Comparison of ENCODE assay signal across 16 cellular contexts in the genomic region with DNA sequence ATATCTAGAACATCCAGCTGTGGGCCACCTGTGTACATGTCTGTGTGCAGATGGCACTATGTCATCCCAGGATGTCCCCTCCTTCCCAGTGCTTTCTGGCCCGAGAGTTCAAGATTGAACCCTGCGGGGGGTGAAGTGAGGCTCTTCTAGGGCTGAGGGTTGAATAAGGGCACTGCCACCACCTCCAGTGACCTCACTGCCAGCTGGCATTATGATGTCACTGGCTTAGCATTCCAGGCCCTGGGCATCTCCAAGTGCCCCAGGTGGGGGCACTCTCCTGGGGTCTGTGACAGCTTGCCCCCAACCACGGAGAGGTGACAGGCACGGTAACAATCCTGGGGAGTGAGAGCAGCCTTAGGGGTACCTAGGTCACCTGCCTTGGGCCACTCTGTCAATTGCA. TPM values are rescaled to one million over a fixed set of nuclear protein-coding genes. Genes with fewer than 3 reads are reported as not detected.
DNase-seq lines count a peak whose midpoint lies in the region; ATAC-seq and TF ChIP-seq lines count a peak whose summit lies in the region.
"Had no signal": no experiment of that assay in that cellular context is flagged by ENCODE, and none has a peak within 500 bp of the region (broad histone marks: within the 10 kb centered on the region; RNA-seq: fewer than 3 reads in every experiment).

No MANE protein-coding gene starts in this region.

- peaks cover 3 to 7% (median 4%) of the 10 kb centered on the region in 3 donors for H3K36me3 Mint-ChIP-seq in immature natural killer cell

- 97% methylated on average over 4 of the region's 4 CpGs for WGBS in hepatocyte (ENCODE audit: low lambda C conversion rate, missing lambda C conversion rate)

- H3K27me3 ChIP-seq in BLaER1 (no peaks in the 10 kb centered on the region), Panc1 (ENCODE audit: control insufficient read depth, insufficient read depth, low read length) (no peaks in the 10 kb centered on the region), parathyroid adenoma (ENCODE audit: control insufficient read depth, insufficient read depth, low read length) (no peaks in the 10 kb centered on the region), hepatocyte (no peaks in the 10 kb centered on the region)
- H3K27me3 ChIP-seq: ascending aorta, right lobe of liver had no signal

- H3K9me2 ChIP-seq in hepatocyte (replicated peaks; ENCODE audit: insufficient read depth), result no peaks in the 10 kb centered on the region

- ATAC-seq in Panc1 (no peak), HG03108 (IDR thresholded peaks at IDR 0.05; ENCODE audit: unreplicated experiment) (no peak)
- ATAC-seq: K562 had no signal

- peak overlapping the region; percentile 99 for H3K27ac ChIP-seq in BLaER1
- peak overlapping the region; percentile 79 for H3K27ac ChIP-seq in Panc1 (ENCODE audit: low read length)
- peak overlapping the region; percentile 26 for H3K27ac ChIP-seq in parathyroid adenoma
- H3K27ac ChIP-seq in hepatocyte, result no peak overlapping the region
- H3K27ac ChIP-seq: SK-N-MC had no signal

- H3K4me3 ChIP-seq in BLaER1 (no peak overlapping the region), Panc1 (ENCODE audit: low read depth in 2 of 2, low read length in 2 of 2) (no peak overlapping the region), parathyroid adenoma (ENCODE audit: low read depth, low read length) (no peak overlapping the region), hepatocyte (no peak overlapping the region)
- H3K4me3 ChIP-seq: ascending aorta, K562, right lobe of liver, SK-N-MC had no signal

- peaks cover 90 to 94% of the 10 kb centered on the region in 2 donors for H3K4me1 Mint-ChIP-seq in immature natural killer cell

- POLR2A ChIA-PET in Panc1 (lab: Charles Lee), result no interaction called here

- H3K36me3 ChIP-seq in BLaER1 (peaks cover 11% of the 10 kb centered on the region), Panc1 (ENCODE audit: control insufficient read depth, insufficient read depth, low read length) (no peaks in the 10 kb centered on the region), parathyroid adenoma (ENCODE audit: control insufficient read depth, insufficient read depth, low read length) (no peaks in the 10 kb centered on the region), hepatocyte (replicated peaks; ENCODE audit: insufficient read depth, low read depth) (no peaks in the 10 kb centered on the region)

- H3K4me2 ChIP-seq in BLaER1 (peak overlapping the region; percentile 93), parathyroid adenoma (ENCODE audit: low read length) (no peak overlapping the region), hepatocyte (no peak overlapping the region)

- no peak overlapping the region for H2AFZ ChIP-seq in parathyroid adenoma
- no peak overlapping the region for H2AFZ ChIP-seq in hepatocyte

- in situ Hi-C loops in Panc1 (cut with HindIII; ENCODE audit: low pct_unique_long_range_greater_than_20kb, low sequenced_read_pairs), result no loop called here

- H3K9ac ChIP-seq in BLaER1 (peak overlapping the region; percentile 63), parathyroid adenoma (no peak overlapping the region)

- H3K79me2 ChIP-seq in parathyroid adenoma, result peaks cover 59% of the 10 kb centered on the region
- peaks cover 79% of the 10 kb centered on the region for H3K79me2 ChIP-seq in hepatocyte

- H3K27me3 Mint-ChIP-seq in immature natural killer cell (ENCODE audit: low read depth in 3 of 3), result peaks cover 2 to 7% (median 5%) of the 10 kb centered on the region in 3 donors

- CTCF ChIA-PET in Panc1 (lab: Charles Lee), result no interaction called here

- TF ChIP-seq CTCF in Panc1 (IDR thresholded peaks at IDR 0.05) (no peak), parathyroid adenoma (IDR thresholded peaks at IDR 0.05) (no peak), hepatocyte (IDR thresholded peaks at IDR 0.05; ENCODE audit: poor library complexity) (no peak)

- no peaks in the 10 kb centered on the region for H3K9me3 ChIP-seq in BLaER1
- no peaks in the 10 kb centered on the region for H3K9me3 ChIP-seq in Panc1 (ENCODE audit: control insufficient read depth, insufficient read depth, low read depth, low read length)
- no peaks in the 10 kb centered on the region for H3K9me3 ChIP-seq in parathyroid adenoma (ENCODE audit: control insufficient read depth, low read length)
- no peaks in the 10 kb centered on the region for H3K9me3 ChIP-seq in hepatocyte (ENCODE audit: low read depth)
- H3K9me3 ChIP-seq: ascending aorta, right lobe of liver had no signal

- peak overlapping the region; percentile 79 to 92 (median 87) for H3K27ac Mint-ChIP-seq in immature natural killer cell

- intact Hi-C loops in Panc1 (cut with micrococcal nuclease; ENCODE audit: unreplicated experiment), result no loop called here
- intact Hi-C loops in posterior cingulate gyrus (cut with DNase I), result no loop called here

- peaks cover 82% of the 10 kb centered on the region for H4K20me1 ChIP-seq in BLaER1
- peaks cover 96% of the 10 kb centered on the region for H4K20me1 ChIP-seq in hepatocyte (ENCODE audit: insufficient read depth, poor library complexity, severe bottlenecking)

- peaks cover 95% of the 10 kb centered on the region for H3K4me1 ChIP-seq in BLaER1
- H3K4me1 ChIP-seq in Panc1 (ENCODE audit: control insufficient read depth, insufficient read depth, low read length), result peaks cover 86% of the 10 kb centered on the region
- H3K4me1 ChIP-seq in parathyroid adenoma, result peaks cover 61% of the 10 kb centered on the region
- H3K4me1 ChIP-seq in hepatocyte (ENCODE audit: insufficient read depth), result peaks cover 9% of the 10 kb centered on the region

- BruUV-seq in Panc1 (replicated peaks; lab: Mats Ljungman, UMichigan), result no TSS peak

- peak overlapping the region; percentile 30 to 77 (median 63) for H3K4me3 Mint-ChIP-seq in immature natural killer cell

- H3K9me3 Mint-ChIP-seq in immature natural killer cell, result no peaks in the 10 kb centered on the region

- DNase-seq in Panc1 (ENCODE audit: low read depth, low spot score) (no peak), immature natural killer cell (no peak), hepatocyte (ENCODE audit: low spot score) (no peak), NCI-H2107 treated with DMSO at 0.1 percent for 48 hours (lab: John Stamatoyannopoulos, UW; ENCODE audit: unreplicated experiment) (no peak), posterior cingulate gyrus (no peak)
- DNase-seq: activated effector memory CD4-positive, alpha-beta T cell treated with Interleukin-2 at 50 U/mL for 16 hours; NCI-H1417 treated with DMSO at 0.1 percent for 48 hours; NCI-H226; right lobe of liver; stimulated activated naive CD4-positive, alpha-beta T cell had no signal

RNA-seq across cellular contexts. Expression of a gene that starts 27.1 kb away (rescaled TPM):
- total RNA-seq in Panc1 (2021; ENCODE audit: unreplicated experiment) (85.0 TPM), hepatocyte (90.9 and 110 TPM in 2 replicates)
- 151 TPM for polyA plus RNA-seq in Panc1 (2012; ENCODE audit: insufficient read length)
- polyA plus RNA-seq in immature natural killer cell (100 to 1,000 TPM; 339 to 410 (median 385) TPM), hepatocyte (98.7 and 106 TPM in 2 replicates)
